1 cellular context compared by ENCODE assay signal in the genomic region with DNA sequence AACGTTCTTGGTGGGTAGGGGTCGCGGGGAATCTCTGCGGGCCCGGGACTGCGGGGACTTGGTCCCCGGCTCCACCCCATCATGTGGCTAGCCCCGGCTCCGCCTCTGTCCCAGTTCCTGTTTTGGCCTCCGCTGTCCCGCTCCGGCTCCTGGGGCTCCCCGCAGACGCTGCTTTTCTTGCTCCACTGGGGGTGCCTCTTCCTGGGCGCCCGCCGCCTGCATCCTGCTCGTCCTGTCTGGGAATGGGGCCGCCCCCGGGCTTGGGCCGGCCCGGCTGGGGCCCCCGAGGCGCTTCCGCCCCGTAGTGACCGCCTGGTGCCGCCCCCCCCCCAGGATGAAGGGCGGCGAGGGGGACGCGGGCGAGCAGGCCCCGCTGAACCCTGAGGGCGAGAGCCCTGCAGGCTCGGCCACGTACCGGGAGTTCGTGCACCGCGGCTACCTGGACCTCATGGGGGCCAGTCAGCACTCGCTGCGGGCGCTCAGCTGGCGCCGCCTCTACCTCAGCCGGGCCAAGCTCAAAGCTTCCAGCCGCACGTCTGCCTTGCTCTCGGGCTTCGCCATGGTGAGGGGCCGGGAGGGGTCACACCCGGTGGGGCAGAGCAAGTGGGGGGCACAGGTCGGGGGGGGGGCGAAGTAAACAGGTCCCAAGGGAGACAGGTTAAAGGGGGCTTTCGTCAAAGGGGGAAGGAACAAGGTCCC.
TF ChIP-seq lines count a peak whose summit lies in the region.

ORAI3 (plus strand) TSS at position 113 of the 699 bp plus-strand sequence; CDS start at position 335, 222 bp downstream.

TF ChIP-seq in K562, 482 proteins besides CTCF, POLR2A, EP300 and RAD21 (continued from another document and continues in another):
- TF ChIP-seq ZBTB7A (IDR thresholded peaks at IDR 0.05; ENCODE audit: borderline replicate concordance, control insufficient read depth, low read depth, low read length), result no peak; the same call in 1 of the 2 replicates
- TF ChIP-seq, protein P1, sequence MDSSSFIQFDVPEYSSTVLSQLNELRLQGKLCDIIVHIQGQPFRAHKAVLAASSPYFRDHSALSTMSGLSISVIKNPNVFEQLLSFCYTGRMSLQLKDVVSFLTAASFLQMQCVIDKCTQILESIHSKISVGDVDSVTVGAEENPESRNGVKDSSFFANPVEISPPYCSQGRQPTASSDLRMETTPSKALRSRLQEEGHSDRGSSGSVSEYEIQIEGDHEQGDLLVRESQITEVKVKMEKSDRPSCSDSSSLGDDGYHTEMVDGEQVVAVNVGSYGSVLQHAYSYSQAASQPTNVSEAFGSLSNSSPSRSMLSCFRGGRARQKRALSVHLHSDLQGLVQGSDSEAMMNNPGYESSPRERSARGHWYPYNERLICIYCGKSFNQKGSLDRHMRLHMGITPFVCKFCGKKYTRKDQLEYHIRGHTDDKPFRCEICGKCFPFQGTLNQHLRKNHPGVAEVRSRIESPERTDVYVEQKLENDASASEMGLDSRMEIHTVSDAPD (CRISPR knock-in tag; IDR thresholded peaks at IDR 0.05), result no peak
- TF ChIP-seq HEY1 (CRISPR knock-in tag; IDR thresholded peaks at IDR 0.05; ENCODE audit: borderline replicate concordance), result no peak
- 0 out of 2 replicates have a peak, but pooled peaks have one; percentile 4 for TF ChIP-seq JUND (IDR thresholded peaks at IDR 0.05; ENCODE audit: borderline replicate concordance, low read depth, low read length)
- no peak for TF ChIP-seq JUND (tag; IDR thresholded peaks at IDR 0.05; ENCODE audit: borderline replicate concordance, low read depth, low read length)
- no peak for TF ChIP-seq XRCC5 (IDR thresholded peaks at IDR 0.05; ENCODE audit: low read depth, low read length)
- no peak for TF ChIP-seq ELK3 (CRISPR knock-in tag; IDR thresholded peaks at IDR 0.05)
- TF ChIP-seq MTA2 (IDR thresholded peaks at IDR 0.05; ENCODE audit: low read depth), result no peak
- TF ChIP-seq COPS2 (conservative IDR thresholded peaks at IDR 0.05), result no peak
- TF ChIP-seq ESRRB (CRISPR knock-in tag; IDR thresholded peaks at IDR 0.05; ENCODE audit: borderline replicate concordance), result no peak
- TF ChIP-seq NEUROD1 (IDR thresholded peaks at IDR 0.05; ENCODE audit: borderline replicate concordance, low read depth, low read length, partially characterized antibody), result peak; percentile 15
- TF ChIP-seq RBM17 (IDR thresholded peaks at IDR 0.05; ENCODE audit: borderline replicate concordance, low read depth, low read length), result no peak
- TF ChIP-seq, protein P2, sequence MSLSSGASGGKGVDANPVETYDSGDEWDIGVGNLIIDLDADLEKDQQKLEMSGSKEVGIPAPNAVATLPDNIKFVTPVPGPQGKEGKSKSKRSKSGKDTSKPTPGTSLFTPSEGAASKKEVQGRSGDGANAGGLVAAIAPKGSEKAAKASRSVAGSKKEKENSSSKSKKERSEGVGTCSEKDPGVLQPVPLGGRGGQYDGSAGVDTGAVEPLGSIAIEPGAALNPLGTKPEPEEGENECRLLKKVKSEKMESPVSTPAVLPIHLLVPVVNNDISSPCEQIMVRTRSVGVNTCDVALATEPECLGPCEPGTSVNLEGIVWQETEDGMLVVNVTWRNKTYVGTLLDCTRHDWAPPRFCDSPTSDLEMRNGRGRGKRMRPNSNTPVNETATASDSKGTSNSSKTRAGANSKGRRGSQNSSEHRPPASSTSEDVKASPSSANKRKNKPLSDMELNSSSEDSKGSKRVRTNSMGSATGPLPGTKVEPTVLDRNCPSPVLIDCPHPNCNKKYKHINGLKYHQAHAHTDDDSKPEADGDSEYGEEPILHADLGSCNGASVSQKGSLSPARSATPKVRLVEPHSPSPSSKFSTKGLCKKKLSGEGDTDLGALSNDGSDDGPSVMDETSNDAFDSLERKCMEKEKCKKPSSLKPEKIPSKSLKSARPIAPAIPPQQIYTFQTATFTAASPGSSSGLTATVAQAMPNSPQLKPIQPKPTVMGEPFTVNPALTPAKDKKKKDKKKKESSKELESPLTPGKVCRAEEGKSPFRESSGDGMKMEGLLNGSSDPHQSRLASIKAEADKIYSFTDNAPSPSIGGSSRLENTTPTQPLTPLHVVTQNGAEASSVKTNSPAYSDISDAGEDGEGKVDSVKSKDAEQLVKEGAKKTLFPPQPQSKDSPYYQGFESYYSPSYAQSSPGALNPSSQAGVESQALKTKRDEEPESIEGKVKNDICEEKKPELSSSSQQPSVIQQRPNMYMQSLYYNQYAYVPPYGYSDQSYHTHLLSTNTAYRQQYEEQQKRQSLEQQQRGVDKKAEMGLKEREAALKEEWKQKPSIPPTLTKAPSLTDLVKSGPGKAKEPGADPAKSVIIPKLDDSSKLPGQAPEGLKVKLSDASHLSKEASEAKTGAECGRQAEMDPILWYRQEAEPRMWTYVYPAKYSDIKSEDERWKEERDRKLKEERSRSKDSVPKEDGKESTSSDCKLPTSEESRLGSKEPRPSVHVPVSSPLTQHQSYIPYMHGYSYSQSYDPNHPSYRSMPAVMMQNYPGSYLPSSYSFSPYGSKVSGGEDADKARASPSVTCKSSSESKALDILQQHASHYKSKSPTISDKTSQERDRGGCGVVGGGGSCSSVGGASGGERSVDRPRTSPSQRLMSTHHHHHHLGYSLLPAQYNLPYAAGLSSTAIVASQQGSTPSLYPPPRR (CRISPR knock-in tag; IDR thresholded peaks at IDR 0.05; ENCODE audit: borderline replicate concordance), result no peak
- TF ChIP-seq DACH1 (IDR thresholded peaks at IDR 0.05; ENCODE audit: partially characterized antibody), result no peak
- TF ChIP-seq NR1H2 (CRISPR knock-in tag; IDR thresholded peaks at IDR 0.05), result no peak
- TF ChIP-seq ZNF79 (CRISPR knock-in tag; IDR thresholded peaks at IDR 0.05; ENCODE audit: low read depth), result no peak
- no peak for TF ChIP-seq RBBP5 (IDR thresholded peaks at IDR 0.05; ENCODE audit: borderline replicate concordance, insufficient read depth, low read length, poor library complexity, severe bottlenecking)
- no peak for TF ChIP-seq THRA (IDR thresholded peaks at IDR 0.05)
- 0 out of 2 replicates have a peak, but pooled peaks have one; percentile 28 for TF ChIP-seq RREB1 (CRISPR knock-in tag; IDR thresholded peaks at IDR 0.05)
- no peak for TF ChIP-seq GTF2F1 (IDR thresholded peaks at IDR 0.05; ENCODE audit: low read depth, low read length)
- TF ChIP-seq SRSF9 (IDR thresholded peaks at IDR 0.05; ENCODE audit: borderline replicate concordance, low read depth, low read length), result no peak
- TF ChIP-seq ZNF282 (CRISPR knock-in tag; IDR thresholded peaks at IDR 0.05), result no peak
- TF ChIP-seq ILF3 (IDR thresholded peaks at IDR 0.05; ENCODE audit: borderline replicate concordance), result no peak
- TF ChIP-seq RNF219 (CRISPR knock-in tag; IDR thresholded peaks at IDR 0.05), result no peak
- no peak; the same call in 1 of the 2 replicates for TF ChIP-seq MYNN (IDR thresholded peaks at IDR 0.05)
- no peak for TF ChIP-seq MYNN (CRISPR knock-in tag; IDR thresholded peaks at IDR 0.05)
- TF ChIP-seq LARP7 (IDR thresholded peaks at IDR 0.05), result no peak
- TF ChIP-seq FOSL1 (tag; conservative IDR thresholded peaks at IDR 0.05), result no peak
- TF ChIP-seq TCF3 (CRISPR knock-in tag; IDR thresholded peaks at IDR 0.05), result no peak
- no peak for TF ChIP-seq RBM15 (IDR thresholded peaks at IDR 0.05; ENCODE audit: insufficient read depth, low read length)
- no peak for TF ChIP-seq GATA2 (CRISPR knock-in tag; IDR thresholded peaks at IDR 0.05)
- no peak for TF ChIP-seq GMEB1 (CRISPR knock-in tag; IDR thresholded peaks at IDR 0.05)
- TF ChIP-seq, protein P3, sequence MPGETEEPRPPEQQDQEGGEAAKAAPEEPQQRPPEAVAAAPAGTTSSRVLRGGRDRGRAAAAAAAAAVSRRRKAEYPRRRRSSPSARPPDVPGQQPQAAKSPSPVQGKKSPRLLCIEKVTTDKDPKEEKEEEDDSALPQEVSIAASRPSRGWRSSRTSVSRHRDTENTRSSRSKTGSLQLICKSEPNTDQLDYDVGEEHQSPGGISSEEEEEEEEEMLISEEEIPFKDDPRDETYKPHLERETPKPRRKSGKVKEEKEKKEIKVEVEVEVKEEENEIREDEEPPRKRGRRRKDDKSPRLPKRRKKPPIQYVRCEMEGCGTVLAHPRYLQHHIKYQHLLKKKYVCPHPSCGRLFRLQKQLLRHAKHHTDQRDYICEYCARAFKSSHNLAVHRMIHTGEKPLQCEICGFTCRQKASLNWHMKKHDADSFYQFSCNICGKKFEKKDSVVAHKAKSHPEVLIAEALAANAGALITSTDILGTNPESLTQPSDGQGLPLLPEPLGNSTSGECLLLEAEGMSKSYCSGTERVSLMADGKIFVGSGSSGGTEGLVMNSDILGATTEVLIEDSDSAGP (CRISPR knock-in tag; IDR thresholded peaks at IDR 0.05), result no peak
- TF ChIP-seq, protein P4, sequence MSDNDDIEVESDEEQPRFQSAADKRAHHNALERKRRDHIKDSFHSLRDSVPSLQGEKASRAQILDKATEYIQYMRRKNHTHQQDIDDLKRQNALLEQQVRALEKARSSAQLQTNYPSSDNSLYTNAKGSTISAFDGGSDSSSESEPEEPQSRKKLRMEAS (CRISPR knock-in tag; IDR thresholded peaks at IDR 0.05), result no peak
- no peak for TF ChIP-seq ZNF780A (CRISPR knock-in tag; IDR thresholded peaks at IDR 0.05)
- TF ChIP-seq ZC3H8 (IDR thresholded peaks at IDR 0.05), result no peak
